10 cellular contexts compared by ENCODE assay signal in the genomic region with DNA sequence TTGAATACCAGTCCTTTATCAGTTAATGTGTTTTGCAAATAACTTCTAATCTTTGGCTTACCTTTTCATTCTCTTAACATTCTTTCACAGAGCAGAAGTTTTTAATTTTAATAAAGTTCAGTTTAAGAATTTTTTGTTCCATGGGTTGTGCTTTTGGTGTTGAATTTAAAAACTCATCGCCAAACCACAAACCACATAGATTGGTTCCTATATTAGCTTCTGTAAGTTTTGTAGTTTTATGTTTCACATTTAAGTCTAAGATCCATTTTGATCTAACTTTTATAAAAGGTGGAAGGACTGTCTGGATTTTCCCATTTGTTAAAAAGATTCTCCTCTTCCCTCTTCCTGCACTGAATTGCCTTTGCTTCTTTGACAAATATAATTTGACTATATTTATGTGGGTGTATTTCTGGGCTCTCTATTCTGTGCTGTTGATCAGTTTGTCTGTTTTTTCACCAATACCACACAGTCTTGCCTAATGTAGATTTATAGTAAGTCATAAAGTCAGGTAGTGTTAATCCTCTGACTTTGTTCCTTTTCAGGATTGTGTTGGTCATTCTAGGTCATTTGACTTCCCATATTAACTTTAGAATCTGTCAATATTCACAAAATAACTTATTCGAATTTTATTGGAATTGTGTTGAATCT.
"Had no signal": no experiment of that assay in that cellular context is flagged by ENCODE, and none has a peak within 500 bp of the region (broad histone marks: within the 10 kb centered on the region; RNA-seq: fewer than 3 reads in every experiment).

No MANE protein-coding gene starts in this region.

- H3K9me3 ChIP-seq: neutrophil had no signal

- H3K4me3 Mint-ChIP-seq: activated T-cell treated with anti-CD3 and anti-CD28 coated beads, Interleukin-2, amount 50 U/mL, for 24 hours; brain had no signal

- ATAC-seq: activated CD4-positive, CD25-positive, alpha-beta regulatory T cell treated with anti-CD3 and anti-CD28 coated beads, Interleukin-2, amount 50 U/mL, for 24 hours; SK-N-SH treated with all-trans-retinoic acid at 6 μM for 48 hours had no signal

- H3K27ac ChIP-seq: neutrophil had no signal

- H3K36me3 ChIP-seq: neutrophil had no signal

- DNase-seq: activated T-cell treated with anti-CD3 and anti-CD28 coated beads, Interleukin-2, amount 50 U/mL, for 24 hours; amygdala; erythroblast; retina; stimulated activated CD4-positive, alpha-beta T cell treated with anti-CD3 and anti-CD28 coated beads, Interleukin-4, amount 100 ng/mL, for 1 hour; stimulated activated CD8-positive, alpha-beta memory T cell treated with anti-CD3 and anti-CD28 coated beads, Interleukin-4, amount 100 ng/mL, for 48 hours had no signal

- H3K27ac Mint-ChIP-seq: activated T-cell treated with anti-CD3 and anti-CD28 coated beads, Interleukin-2, amount 50 U/mL, for 24 hours; brain had no signal

- H3K27me3 Mint-ChIP-seq: activated T-cell treated with anti-CD3 and anti-CD28 coated beads, Interleukin-2, amount 50 U/mL, for 24 hours; brain had no signal
